8 cellular contexts compared by ENCODE assay signal in genomic region chr10:100286051-100287033, GRCh38.
A peak's percentile ranks its signal among the peaks of the same experiment; 100 is the strongest.
DNase-seq lines count a peak whose midpoint lies in the region; ATAC-seq and TF ChIP-seq lines count a peak whose summit lies in the region.

Gene BLOC1S2 (minus strand): TSS chr10:100286680. CDS start chr10:100286659, 21 bp downstream.

- TF ChIP-seq CTCF in choroid plexus epithelial cell (conservative IDR thresholded peaks at IDR 0.05; ENCODE audit: low read depth, low read length) = peak; percentile 9

- H3K4me3 ChIP-seq in choroid plexus epithelial cell (ENCODE audit: low read depth, low read length) = peak within 1 kb of the TSS; percentile 91

- peak; percentile 100 for DNase-seq in AG20443 (ENCODE audit: low spot score)
- peak; percentile 67 for DNase-seq in NCI-H510A treated with DMSO at 0.1 percent for 48 hours (lab: John Stamatoyannopoulos, UW)
- DNase-seq in activated CD4-positive, alpha-beta T cell treated with anti-CD3 and anti-CD28 coated beads for 4 hours = peak; percentile 81 to 85
- DNase-seq in choroid plexus epithelial cell (ENCODE audit: low read depth) = peak; percentile 91
- peak; percentile 92 for DNase-seq in kidney tubule cell (ENCODE audit: low spot score)
- peak; percentile 71 to 74 for DNase-seq in stimulated activated CD4-positive, alpha-beta T cell treated with anti-CD3 and anti-CD28 coated beads, Interleukin-1b, Interleukin-23, amount 100 ng/mL, for 1 hour (ENCODE audit: low read depth in 2 of 2)

- ATAC-seq in GM19023 (IDR thresholded peaks at IDR 0.05; ENCODE audit: unreplicated experiment) (peak; percentile 91), HG03280 (IDR thresholded peaks at IDR 0.05; ENCODE audit: unreplicated experiment) (peak; percentile 88)

Comparison
In these comparisons a context has a peak if more than half of its experiments do, and no peak if none do; other contexts are left out.
1. Peak in every context shown above with its lines: DNase-seq, ATAC-seq and H3K4me3 ChIP-seq.